ENCODE assay signal across 8 cellular contexts in genomic region chr3:107969994-107970896, GRCh38.
DNase-seq lines count a peak whose midpoint lies in the region; ATAC-seq and TF ChIP-seq lines count a peak whose summit lies in the region.

No MANE protein-coding gene starts in this region.

- no peak overlapping the region for H3K27ac Mint-ChIP-seq in HFFc6
- H3K27ac Mint-ChIP-seq in activated CD8-positive, alpha-beta memory T cell treated with anti-CD3 and anti-CD28 coated beads, Interleukin-2, amount 10 ng/mL, durations not matched to agents 7 days and 5 days, result no peak overlapping the region

- TF ChIP-seq POLR2A in GM18505 (IDR thresholded peaks at IDR 0.05; ENCODE audit: borderline replicate concordance, extremely low read depth, insufficient read depth, insufficient read length), result no peak

- DNase-seq in DMS53 (lab: John Stamatoyannopoulos, UW), result peak; percentile 59
- DNase-seq in NCI-H2171 (lab: John Stamatoyannopoulos, UW), result peak; percentile 69
- DNase-seq in mucosa of gallbladder (ENCODE audit: low spot score), result peak; percentile 24
- DNase-seq in epidermal melanocyte (ENCODE audit: insufficient read length, low spot score), result no peak
- DNase-seq in HFFc6, result no peak
- no peak for DNase-seq in activated CD8-positive, alpha-beta memory T cell treated with anti-CD3 and anti-CD28 coated beads, Interleukin-2, amount 10 ng/mL, durations not matched to agents 7 days and 5 days

- no peak for TF ChIP-seq CTCF in HFFc6 (IDR thresholded peaks at IDR 0.05)

- peak overlapping the region; percentile 6 for H3K27ac ChIP-seq in cingulate gyrus (ENCODE audit: low read depth, low read length)

- H3K27me3 Mint-ChIP-seq in HFFc6 (ENCODE audit: insufficient read depth), result peaks cover 10% of the 10 kb centered on the region
- H3K27me3 Mint-ChIP-seq in activated CD8-positive, alpha-beta memory T cell treated with anti-CD3 and anti-CD28 coated beads, Interleukin-2, amount 10 ng/mL, durations not matched to agents 7 days and 5 days, result no peaks in the 10 kb centered on the region

- no peak for ATAC-seq in GM18505 (IDR thresholded peaks at IDR 0.05; ENCODE audit: unreplicated experiment)
- no peak for ATAC-seq in activated CD8-positive, alpha-beta memory T cell treated with anti-CD3 and anti-CD28 coated beads, Interleukin-2, amount 10 ng/mL, durations not matched to agents 7 days and 5 days

- H3K4me1 Mint-ChIP-seq in HFFc6 (ENCODE audit: low read depth), result peaks cover 12% of the 10 kb centered on the region; the same call in 1 of the 2 replicates
- H3K4me1 Mint-ChIP-seq in activated CD8-positive, alpha-beta memory T cell treated with anti-CD3 and anti-CD28 coated beads, Interleukin-2, amount 10 ng/mL, durations not matched to agents 7 days and 5 days, result no peaks in the 10 kb centered on the region

- no peaks in the 10 kb centered on the region for H3K36me3 Mint-ChIP-seq in HFFc6 (ENCODE audit: low read depth)
- no peaks in the 10 kb centered on the region for H3K36me3 Mint-ChIP-seq in activated CD8-positive, alpha-beta memory T cell treated with anti-CD3 and anti-CD28 coated beads, Interleukin-2, amount 10 ng/mL, durations not matched to agents 7 days and 5 days

- CTCF ChIA-PET in activated CD8-positive, alpha-beta memory T cell treated with anti-CD3 and anti-CD28 coated beads, Interleukin-2, amount 10 ng/mL, durations not matched to agents 7 days and 5 days (lab: Charles Lee), result interaction anchor here (1.4 kb wide), 1 partner anchor 15 kb away, joined by 3 read pairs; no protein-coding TSS in a partner anchor

- no peak overlapping the region for H3K4me3 Mint-ChIP-seq in HFFc6
- H3K4me3 Mint-ChIP-seq in activated CD8-positive, alpha-beta memory T cell treated with anti-CD3 and anti-CD28 coated beads, Interleukin-2, amount 10 ng/mL, durations not matched to agents 7 days and 5 days, result no peak overlapping the region

- H3K9me3 Mint-ChIP-seq in HFFc6, result no peaks in the 10 kb centered on the region
- no peaks in the 10 kb centered on the region for H3K9me3 Mint-ChIP-seq in activated CD8-positive, alpha-beta memory T cell treated with anti-CD3 and anti-CD28 coated beads, Interleukin-2, amount 10 ng/mL, durations not matched to agents 7 days and 5 days (ENCODE audit: low read depth)

Comparison
In these comparisons a context has a peak if more than half of its experiments do, and no peak if none do; other contexts are left out.
1. DNase-seq: peak in DMS53 (single experiment), NCI-H2171 (single experiment) and mucosa of gallbladder (single experiment); none in epidermal melanocyte (single experiment), HFFc6 (single experiment) and activated CD8-positive, alpha-beta memory T cell treated with anti-CD3 and anti-CD28 coated beads, Interleukin-2, amount 10 ng/mL, durations not matched to agents 7 days and 5 days (single experiment).